In genomic region chr18:74498712-74499629, GRCh38 we compare ENCODE assay signal across 8 cellular contexts. TPM values are rescaled to one million over a fixed set of nuclear protein-coding genes. Genes with fewer than 3 reads are reported as not detected.
DNase-seq lines count a peak whose midpoint lies in the region; ATAC-seq and TF ChIP-seq lines count a peak whose summit lies in the region.

No MANE protein-coding gene starts in this region.

- peaks cover 4% of the 10 kb centered on the region for H3K27me3 ChIP-seq in skeletal muscle satellite cell (ENCODE audit: control insufficient read depth, insufficient read depth, low read length)
- H3K27me3 ChIP-seq in ascending aorta: no peaks in the 10 kb centered on the region

- H3K27me3 Mint-ChIP-seq in activated T-cell treated with anti-CD3 and anti-CD28 coated beads, Interleukin-2, amount 50 U/mL, for 4 hours (ENCODE audit: low read depth): no peaks in the 10 kb centered on the region
- H3K27me3 Mint-ChIP-seq in glutamatergic neuron (ENCODE audit: unreplicated experiment): peaks cover 3% of the 10 kb centered on the region

- H3K36me3 ChIP-seq in skeletal muscle satellite cell (ENCODE audit: insufficient read depth, low read length): peaks cover 21% of the 10 kb centered on the region
- peaks cover 23 to 33% of the 10 kb centered on the region in 2 donors for H3K36me3 ChIP-seq in ascending aorta

- H3K36me3 Mint-ChIP-seq in activated T-cell treated with anti-CD3 and anti-CD28 coated beads, Interleukin-2, amount 50 U/mL, for 4 hours (ENCODE audit: insufficient read depth): peaks cover 24% of the 10 kb centered on the region
- no peaks in the 10 kb centered on the region for H3K36me3 Mint-ChIP-seq in glutamatergic neuron (ENCODE audit: unreplicated experiment)

- TF ChIP-seq CTCF in glutamatergic neuron (IDR thresholded peaks at IDR 0.05; ENCODE audit: partially characterized antibody, unreplicated experiment) (no peak), ascending aorta (IDR thresholded peaks at IDR 0.05) (no peak)

- H3K4me1 ChIP-seq in skeletal muscle satellite cell (ENCODE audit: control insufficient read depth, insufficient read depth, low read length) (peaks cover 26% of the 10 kb centered on the region), ascending aorta (peaks cover 0 to 9% of the 10 kb centered on the region in 2 donors)

- H3K27ac ChIP-seq in ascending aorta: no peak overlapping the region

- peak; percentile 36 for TF ChIP-seq POLR2A in GM15510 (IDR thresholded peaks at IDR 0.05; ENCODE audit: borderline replicate concordance, extremely low read depth, insufficient read length)

- DNase-seq in NOMO-1 treated with DMSO at 0.1 percent for 48 hours (lab: John Stamatoyannopoulos, UW; ENCODE audit: unreplicated experiment) (peak; percentile 69), glutamatergic neuron (no peak), DMS 273 treated with DMSO at 0.1 percent for 48 hours (lab: John Stamatoyannopoulos, UW) (no peak), ascending aorta (ENCODE audit: low spot score in 2 of 2) (no peak)
- peak; percentile 68 for DNase-seq in activated T-cell treated with anti-CD3 and anti-CD28 coated beads, Interleukin-2, amount 50 U/mL, for 4 hours

- no peaks in the 10 kb centered on the region for H3K9me3 ChIP-seq in skeletal muscle satellite cell (replicated peaks; ENCODE audit: low read length)
- no peaks in the 10 kb centered on the region for H3K9me3 ChIP-seq in ascending aorta

- no peaks in the 10 kb centered on the region for H3K9me3 Mint-ChIP-seq in activated T-cell treated with anti-CD3 and anti-CD28 coated beads, Interleukin-2, amount 50 U/mL, for 4 hours
- peaks cover 8% of the 10 kb centered on the region for H3K9me3 Mint-ChIP-seq in glutamatergic neuron (ENCODE audit: unreplicated experiment)

- peaks cover 61% of the 10 kb centered on the region for H3K4me1 Mint-ChIP-seq in activated T-cell treated with anti-CD3 and anti-CD28 coated beads, Interleukin-2, amount 50 U/mL, for 4 hours (ENCODE audit: low read depth)
- H3K4me1 Mint-ChIP-seq in glutamatergic neuron (ENCODE audit: low read depth, unreplicated experiment): peaks cover 11% of the 10 kb centered on the region

- H3K4me3 Mint-ChIP-seq in activated T-cell treated with anti-CD3 and anti-CD28 coated beads, Interleukin-2, amount 50 U/mL, for 4 hours: peak overlapping the region; percentile 85
- H3K4me3 Mint-ChIP-seq in glutamatergic neuron (ENCODE audit: unreplicated experiment): no peak overlapping the region

- peak; percentile 39 for ATAC-seq in HG02763 (IDR thresholded peaks at IDR 0.05; ENCODE audit: unreplicated experiment)
- peak; percentile 55 to 56 for ATAC-seq in activated T-cell treated with anti-CD3 and anti-CD28 coated beads, Interleukin-2, amount 50 U/mL, for 4 hours

- intact Hi-C loops in ascending aorta (cut with DNase I): loop anchor here (5.0 to 10.0 kb wide), 4 partner anchors 53 to 1996 kb away; partner anchors contain the start of gene ZNF516

- peak overlapping the region; percentile 25 for H3K27ac Mint-ChIP-seq in glutamatergic neuron (ENCODE audit: unreplicated experiment)

- H3K4me2 ChIP-seq in skeletal muscle satellite cell (ENCODE audit: low read length): peak overlapping the region; percentile 72

- H3K4me3 ChIP-seq in skeletal muscle satellite cell (ENCODE audit: low read length): no peak overlapping the region
- peak overlapping the region in 1 of 2 donors; percentile 2 for H3K4me3 ChIP-seq in ascending aorta

- no peak overlapping the region for H3K9ac ChIP-seq in skeletal muscle satellite cell (ENCODE audit: low read depth, low read length)

RNA-seq across cellular contexts. Expression of gene CNDP2, which starts 2.8 kb away (rescaled TPM):
- total RNA-seq in activated T-cell treated with anti-CD3 and anti-CD28 coated beads, Interleukin-2, amount 50 U/mL, for 4 hours: 100 to 1,000 TPM; 157 to 165 (median 164) TPM
- total RNA-seq in glutamatergic neuron (ENCODE audit: unreplicated experiment) (123 TPM), ascending aorta (33.5 TPM)
- total RNA-seq in skeletal muscle satellite cell (2012; rRNA removed): 46.1 and 47.2 TPM in 2 replicates

RNA-seq across cellular contexts. Expression of gene CNDP1, which starts 35.3 kb away (rescaled TPM):
- total RNA-seq in activated T-cell treated with anti-CD3 and anti-CD28 coated beads, Interleukin-2, amount 50 U/mL, for 4 hours: under 1 TPM; 0.15 to 0.49 (median 0.40) TPM
- total RNA-seq in glutamatergic neuron (ENCODE audit: unreplicated experiment) (0.27 TPM), ascending aorta (not detected)
- not detected in 2 replicates for total RNA-seq in skeletal muscle satellite cell (2012; rRNA removed)

RNA-seq across cellular contexts. Expression of gene DIPK1C, which starts 41.9 kb away (rescaled TPM):
- not detected for total RNA-seq in activated T-cell treated with anti-CD3 and anti-CD28 coated beads, Interleukin-2, amount 50 U/mL, for 4 hours
- total RNA-seq in glutamatergic neuron (ENCODE audit: unreplicated experiment) (not detected), ascending aorta (not detected)
- total RNA-seq in skeletal muscle satellite cell (2012; rRNA removed): not detected in 2 replicates

Comparison
In these comparisons a context has a peak if more than half of its experiments do, and no peak if none do; other contexts are left out.
1. DNase-seq: peak in NOMO-1 treated with DMSO at 0.1 percent for 48 hours (single experiment) and activated T-cell treated with anti-CD3 and anti-CD28 coated beads, Interleukin-2, amount 50 U/mL, for 4 hours (single experiment); none in glutamatergic neuron (single experiment), DMS 273 treated with DMSO at 0.1 percent for 48 hours (single experiment) and ascending aorta (0 of 2).